In genomic region chr6:7479801-7480266, GRCh38 we compare ENCODE assay signal across 1 cellular context.
TF ChIP-seq lines count a peak whose summit lies in the region.

No MANE protein-coding gene starts in this region.

TF ChIP-seq in HEK293, 187 proteins besides CTCF, POLR2A, EP300 and RAD21 (continued from another document):
- TF ChIP-seq ZNF449 (tag by site-specific recombination; IDR thresholded peaks at IDR 0.05) (no peak), ZNF626 (tag by site-specific recombination; IDR thresholded peaks at IDR 0.05) (no peak), ZBTB44 (tag by site-specific recombination; IDR thresholded peaks at IDR 0.05) (no peak), ZBTB17 (tag by site-specific recombination; IDR thresholded peaks at IDR 0.05) (peak; percentile 67), ZNF324 (tag by site-specific recombination; IDR thresholded peaks at IDR 0.05) (no peak), SETDB1 (IDR thresholded peaks at IDR 0.05; ENCODE audit: insufficient read length, low read length) (no peak), ZNF223 (tag by site-specific recombination; IDR thresholded peaks at IDR 0.05) (no peak), ZNF366 (tag by site-specific recombination; conservative IDR thresholded peaks at IDR 0.05) (peak; percentile 22; the same call in 1 of the 2 replicates), RBAK (tag by site-specific recombination; IDR thresholded peaks at IDR 0.05) (no peak), ZNF140 (tag by site-specific recombination; IDR thresholded peaks at IDR 0.05) (no peak), ZNF521 (tag by site-specific recombination; IDR thresholded peaks at IDR 0.05) (no peak), OSR2 (tag by site-specific recombination; IDR thresholded peaks at IDR 0.05) (peak; percentile 37; the same call in 1 of the 2 replicates), KLF17 (tag by site-specific recombination; IDR thresholded peaks at IDR 0.05) (peak; percentile 46; the same call in 1 of the 2 replicates), ZNF391 (tag by site-specific recombination; IDR thresholded peaks at IDR 0.05; ENCODE audit: borderline replicate concordance, low read depth) (no peak), ZNF639 (tag by site-specific recombination; IDR thresholded peaks at IDR 0.05) (no peak), ZNF416 (tag by site-specific recombination; IDR thresholded peaks at IDR 0.05) (no peak), KLF1 (tag by site-specific recombination; IDR thresholded peaks at IDR 0.05) (peak; percentile 79), ZNF513 (tag by site-specific recombination; IDR thresholded peaks at IDR 0.05) (no peak), KLF16 (tag by site-specific recombination; IDR thresholded peaks at IDR 0.05) (no peak), ZNF560 (tag by site-specific recombination; IDR thresholded peaks at IDR 0.05; ENCODE audit: borderline replicate concordance) (no peak), ZFP37 (tag by site-specific recombination; IDR thresholded peaks at IDR 0.05) (no peak), PATZ1 (tag by site-specific recombination; IDR thresholded peaks at IDR 0.05) (no peak), ZNF157 (tag by site-specific recombination; IDR thresholded peaks at IDR 0.05) (no peak), ZNF654 (tag by site-specific recombination; IDR thresholded peaks at IDR 0.05; ENCODE audit: low read depth) (no peak), ZFP69B (tag by site-specific recombination; IDR thresholded peaks at IDR 0.05) (no peak), ZNF362 (tag by site-specific recombination; IDR thresholded peaks at IDR 0.05) (0 out of 2 replicates have a peak, but pooled peaks have one; percentile 15), ZNF629 (tag by site-specific recombination; IDR thresholded peaks at IDR 0.05) (peak; percentile 65), ZNF544 (tag by site-specific recombination; IDR thresholded peaks at IDR 0.05) (no peak), ZNF677 (tag by site-specific recombination; IDR thresholded peaks at IDR 0.05) (no peak), TSHZ1 (tag by site-specific recombination; IDR thresholded peaks at IDR 0.05; ENCODE audit: borderline replicate concordance) (no peak), ZNF138 (tag by site-specific recombination; IDR thresholded peaks at IDR 0.05; ENCODE audit: borderline replicate concordance) (no peak)
